ENCODE assay signal across 29 cellular contexts in genomic region chr1:35069746-35070145, GRCh38. TPM values are rescaled to one million over a fixed set of nuclear protein-coding genes. Genes with fewer than 3 reads are reported as not detected.
DNase-seq lines count a peak whose midpoint lies in the region; ATAC-seq and TF ChIP-seq lines count a peak whose summit lies in the region.
"Had no signal": no experiment of that assay in that cellular context is flagged by ENCODE, and none has a peak within 500 bp of the region (broad histone marks: within the 10 kb centered on the region; RNA-seq: fewer than 3 reads in every experiment).

No MANE protein-coding gene starts in this region.

- no peaks in the 10 kb centered on the region for H3K9me2 ChIP-seq in HCT116 (ENCODE audit: insufficient read depth)

- H3K36me3 ChIP-seq in HCT116 (ENCODE audit: control insufficient read depth in 1 of 2, insufficient read depth in 2 of 2, low read length in 2 of 2) (no peaks in the 10 kb centered on the region), HEK293 (ENCODE audit: control insufficient read depth in 2 of 2, insufficient read depth in 1 of 2, low read length in 2 of 2) (no peaks in the 10 kb centered on the region), H7 (replicated peaks; ENCODE audit: control insufficient read depth, insufficient read depth, low read length) (no peaks in the 10 kb centered on the region)
- H3K36me3 ChIP-seq: BE2C; BLaER1; BLaER1 treated with 17β-estradiol and CSF1 and Interleukin-3, amounts not matched to agents 10 nM and 100 nM had no signal

- TF ChIP-seq RAD21 in HCT116 (IDR thresholded peaks at IDR 0.05; ENCODE audit: low read depth), result no peak

- H3K27me3 ChIP-seq in HCT116 (ENCODE audit: insufficient read depth, low read length) (no peaks in the 10 kb centered on the region), H7 (ENCODE audit: control insufficient read depth, insufficient read depth, low read length) (no peaks in the 10 kb centered on the region)
- H3K27me3 ChIP-seq: BE2C; BLaER1; BLaER1 treated with 17β-estradiol and CSF1 and Interleukin-3, amounts not matched to agents 10 nM and 100 nM had no signal

- H3K9me3 ChIP-seq in HCT116 (ENCODE audit: control insufficient read depth in 1 of 2, insufficient read depth in 1 of 2, low read depth in 1 of 2, low read length in 2 of 2), result no peaks in the 10 kb centered on the region
- no peaks in the 10 kb centered on the region for H3K9me3 ChIP-seq in HEK293 (ENCODE audit: control insufficient read depth, insufficient read depth, low read depth, low read length)
- H3K9me3 ChIP-seq: BE2C, Caco-2 had no signal

- H3K4me3 ChIP-seq in HCT116 (replicated peaks in 1 of 2; ENCODE audit: low read depth in 1 of 2, low read length in 2 of 2), result no peak overlapping the region
- no peak overlapping the region for H3K4me3 ChIP-seq in HEK293 (ENCODE audit: low read depth, low read length)
- H3K4me3 ChIP-seq in H7 (ENCODE audit: insufficient read depth, low read depth, low read length), result no peak overlapping the region
- no peak overlapping the region for H3K4me3 ChIP-seq in foreskin fibroblast (ENCODE audit: low read depth in 1 of 2, low read length in 2 of 2)
- H3K4me3 ChIP-seq: A549; BLaER1; BLaER1 treated with 17β-estradiol and CSF1 and Interleukin-3, amounts not matched to agents 10 nM and 100 nM had no signal

- H3K4me2 ChIP-seq in HCT116 (ENCODE audit: low read length), result no peak overlapping the region
- H3K4me2 ChIP-seq: A549; BLaER1; BLaER1 treated with 17β-estradiol and CSF1 and Interleukin-3, amounts not matched to agents 10 nM and 100 nM had no signal

- no peak overlapping the region for H2AFZ ChIP-seq in HCT116 (ENCODE audit: low read depth, low read length, poor library complexity, severe bottlenecking)

- no peaks in the 10 kb centered on the region for H3K79me2 ChIP-seq in HCT116 (ENCODE audit: insufficient read depth, low read length)

- intact Hi-C loops in HCT116 (cut with micrococcal nuclease), result no loop called here

- H3K27ac ChIP-seq in HCT116 (ENCODE audit: low read depth, low read length), result no peak overlapping the region
- no peak overlapping the region for H3K27ac ChIP-seq in HEK293 (ENCODE audit: extremely low read depth, low read depth, low read length)
- H3K27ac ChIP-seq: 22Rv1; A549; BLaER1; BLaER1 treated with 17β-estradiol and CSF1 and Interleukin-3, amounts not matched to agents 10 nM and 100 nM; C4-2B had no signal

- no peak for ATAC-seq in HCT116
- ATAC-seq: A549; CD8-positive, alpha-beta T cell had no signal

- DNase-seq in HCT116 (ENCODE audit: low read depth, low spot score) (no peak), H7 (no peak), foreskin fibroblast (no peak)
- DNase-seq: 8988T; ACHN; AML-193; BE2C; C1 segment of cervical spinal cord; Caco-2; Calu3; CD4-positive, alpha-beta memory T cell; CD4-positive, alpha-beta T cell; CD4-positive, CD25-positive, alpha-beta regulatory T cell; CD8-positive, alpha-beta memory T cell; CD8-positive, alpha-beta T cell; COR-L47; DMS 273 treated with DMSO at 0.1 percent for 48 hours; DMS153; DMS53; DMS79; DMS79 treated with DMSO at 0.1 percent for 48 hours; DND-41; EL had no signal

- no TSS peak for BruUV-seq in HCT116 (replicated peaks; lab: Mats Ljungman, UMichigan)

- H4K20me1 ChIP-seq in HCT116 (ENCODE audit: insufficient read depth), result no peaks in the 10 kb centered on the region
- H4K20me1 ChIP-seq: BLaER1; BLaER1 treated with 17β-estradiol and CSF1 and Interleukin-3, amounts not matched to agents 10 nM and 100 nM had no signal

- H3K9ac ChIP-seq in HCT116 (ENCODE audit: low read length), result no peak overlapping the region
- H3K9ac ChIP-seq: BLaER1; BLaER1 treated with 17β-estradiol and CSF1 and Interleukin-3, amounts not matched to agents 10 nM and 100 nM had no signal

- RAD21 ChIA-PET in HCT116 (lab: Charles Lee; ENCODE audit: low non-redundant PET in 1 of 2, low total read pairs in 2 of 2, uncharacterized antibody in 2 of 2, unreplicated experiment in 2 of 2), result no interaction called here

- H3K4me1 ChIP-seq in HCT116 (ENCODE audit: control insufficient read depth in 1 of 2, insufficient read depth in 2 of 2, low read length in 2 of 2) (no peaks in the 10 kb centered on the region), HEK293 (ENCODE audit: control insufficient read depth, insufficient read depth, low read length) (no peaks in the 10 kb centered on the region)
- H3K4me1 ChIP-seq: A549, BE2C, Caco-2 had no signal

- POLR2A ChIA-PET in HCT116 (lab: Charles Lee) (no interaction called here), HEK293 (lab: Yijun Ruan, JAX) (no interaction called here)

- TF ChIP-seq CTCF in HCT116 (IDR thresholded peaks at IDR 0.05 in 2 of 3, conservative IDR thresholded peaks at IDR 0.05 in 1 of 3; ENCODE audit: borderline replicate concordance in 1 of 3, insufficient read depth in 1 of 3, low read depth in 2 of 3, low read length in 2 of 3) (no peak), HEK293 (tag by site-specific recombination; IDR thresholded peaks at IDR 0.05) (no peak), foreskin fibroblast (IDR thresholded peaks at IDR 0.05; ENCODE audit: low read depth, low read length) (no peak)

- CTCF ChIA-PET in HCT116 (lab: Charles Lee), result no interaction called here
- CTCF ChIA-PET in HEK293 (lab: Yijun Ruan, JAX), result no interaction called here

- TF ChIP-seq POLR2A in HCT116 (IDR thresholded peaks at IDR 0.05; ENCODE audit: borderline replicate concordance, extremely low read depth, insufficient read depth, insufficient read length), result no peak

TF ChIP-seq in HCT116, 20 proteins besides CTCF, POLR2A, EP300 and RAD21:
- TF ChIP-seq FOSL1 (IDR thresholded peaks at IDR 0.05; ENCODE audit: low read depth) (no peak), YY1 (IDR thresholded peaks at IDR 0.05; ENCODE audit: extremely low read depth, insufficient replicate concordance, low read depth, low read length) (no peak), TCF7L2 (IDR thresholded peaks at IDR 0.05; ENCODE audit: borderline replicate concordance, extremely low read depth, insufficient read depth, insufficient read length) (no peak), SIN3A (IDR thresholded peaks at IDR 0.05; ENCODE audit: low read depth) (no peak), CBX3 (IDR thresholded peaks at IDR 0.05; ENCODE audit: low read depth) (0 out of 2 replicates have a peak, but pooled peaks have one; percentile 21), ZNF274 (IDR thresholded peaks at IDR 0.05; ENCODE audit: low read depth, low read length) (no peak)
TF ChIP-seq in HCT116: peak in this region for 1.

TF ChIP-seq in HEK293, 187 proteins besides CTCF, POLR2A, EP300 and RAD21:
- TF ChIP-seq SETDB1 (IDR thresholded peaks at IDR 0.05; ENCODE audit: insufficient read length, low read length) (peak; percentile 55), ZNF280D (tag by site-specific recombination; IDR thresholded peaks at IDR 0.05) (peak; percentile 58; the same call in 1 of the 2 replicates), HOXC10 (CRISPR knock-in tag; IDR thresholded peaks at IDR 0.05) (no peak)
TF ChIP-seq in HEK293: peak in this region for 2.

RNA-seq across cellular contexts. Expression of gene ZMYM1, which starts 9.4 kb away (rescaled TPM):
- total RNA-seq in HCT116 (2021; ENCODE audit: unreplicated experiment), result 37.6 TPM
- polyA plus RNA-seq in HCT116 (2012), result 5.9 and 8.3 TPM in 2 replicates
- 51.1 and 60.2 TPM in 2 replicates for total RNA-seq in H7 (2014; rRNA removed; shearing (Covaris generic))

RNA-seq across cellular contexts. Expression of gene ZMYM6, which starts 38.0 kb away (rescaled TPM):
- 14.4 TPM for total RNA-seq in HCT116 (2021; ENCODE audit: unreplicated experiment)
- 2.8 and 4.1 TPM in 2 replicates for polyA plus RNA-seq in HCT116 (2012)
- 11.7 and 19.0 TPM in 2 replicates for total RNA-seq in H7 (2014; rRNA removed; shearing (Covaris generic))
